In genomic region chr6:108563292-108563691, GRCh38 we compare ENCODE assay signal across 8 cellular contexts. TPM values are rescaled to one million over a fixed set of nuclear protein-coding genes. Genes with fewer than 3 reads are reported as not detected.
DNase-seq lines count a peak whose midpoint lies in the region; ATAC-seq and TF ChIP-seq lines count a peak whose summit lies in the region.
"Had no signal": no experiment of that assay in that cellular context is flagged by ENCODE, and none has a peak within 500 bp of the region (broad histone marks: within the 10 kb centered on the region; RNA-seq: fewer than 3 reads in every experiment).

No MANE protein-coding gene starts in this region.

- no peak overlapping the region for H4K91ac ChIP-seq in IMR-90 (ENCODE audit: insufficient read depth, low read depth, low read length)

- H2AK9ac ChIP-seq in IMR-90 (replicated peaks; ENCODE audit: low read depth, low read length, poor library complexity) = no peak overlapping the region

- H2AK5ac ChIP-seq in IMR-90 (ENCODE audit: low read depth, low read length) = no peak overlapping the region
- no peak overlapping the region for H2AK5ac ChIP-seq in mesendoderm (ENCODE audit: low read length)

- H2BK20ac ChIP-seq in IMR-90 (ENCODE audit: low read depth, low read length) = 0 out of 2 replicates have a peak overlapping the region, but pooled peaks have one; percentile 27

- H2BK120ac ChIP-seq in IMR-90 (ENCODE audit: low read depth, low read length) (peak overlapping the region; percentile 30; the same call in 1 of the 2 replicates), mesendoderm (ENCODE audit: low read depth, low read length) (no peak overlapping the region)

- H3K27me3 ChIP-seq in IMR-90 (ENCODE audit: control insufficient read depth, insufficient read depth, low read length) (no peaks in the 10 kb centered on the region), mesendoderm (ENCODE audit: insufficient read depth, low read length, poor library complexity) (no peaks in the 10 kb centered on the region), tibial nerve (no peaks in the 10 kb centered on the region)

- peaks cover 10% of the 10 kb centered on the region for H3K27me3 Mint-ChIP-seq in activated naive CD4-positive, alpha-beta T cell treated with anti-CD3 and anti-CD28 coated beads for 36 hours (ENCODE audit: low read depth)

- TF ChIP-seq CTCF in IMR-90 (conservative IDR thresholded peaks at IDR 0.05; ENCODE audit: low read depth, low read length) (no peak), cardiac fibroblast (IDR thresholded peaks at IDR 0.05; ENCODE audit: low read depth, low read length) (no peak), tibial nerve (IDR thresholded peaks at IDR 0.05) (no peak)

- 0 out of 3 replicates have a peak overlapping the region, but pooled peaks have one; percentile 47 for H2BK15ac ChIP-seq in IMR-90 (ENCODE audit: low read depth, low read length)
- H2BK15ac ChIP-seq in mesendoderm (replicated peaks; ENCODE audit: low read depth) = no peak overlapping the region

- no peak for TF ChIP-seq RAD21 in IMR-90 (IDR thresholded peaks at IDR 0.05; ENCODE audit: low read length)

- CTCF ChIA-PET in IMR-90 (lab: Yijun Ruan, JAX) = interaction anchor here (0.7 kb wide), 1 partner anchor 86 kb away, joined by 3 read pairs; no protein-coding TSS in a partner anchor
- CTCF ChIA-PET in activated naive CD4-positive, alpha-beta T cell treated with anti-CD3 and anti-CD28 coated beads for 36 hours (lab: Charles Lee) = interaction anchor here (1.9 kb wide), 1 partner anchor 21 kb away, joined by 5 read pairs; no protein-coding TSS in a partner anchor

- BruUV-seq in IMR-90 (replicated peaks; lab: Mats Ljungman, UMichigan) = no TSS peak

- peaks cover 45% of the 10 kb centered on the region for H3K4me1 Mint-ChIP-seq in activated naive CD4-positive, alpha-beta T cell treated with anti-CD3 and anti-CD28 coated beads for 36 hours (ENCODE audit: low read depth)

- ATAC-seq in IMR-90 (ENCODE audit: low read depth) = no peak

- H3K9me3 Mint-ChIP-seq in activated naive CD4-positive, alpha-beta T cell treated with anti-CD3 and anti-CD28 coated beads for 36 hours = no peaks in the 10 kb centered on the region

- dilution Hi-C loops in IMR-90 (cut with HindIII; ENCODE audit: low sequenced_read_pairs, unreplicated experiment) = no loop called here

- H3K4me3 ChIP-seq in IMR-90 (ENCODE audit: insufficient read depth, low read depth, low read length) (peak overlapping the region; percentile 78), cardiac fibroblast (replicated peaks in 1 of 2; ENCODE audit: low read depth in 2 of 2, low read length in 2 of 2) (peak overlapping the region; percentile 91 to 93), mesendoderm (ENCODE audit: low read length) (no peak overlapping the region), tibial nerve (peak overlapping the region; percentile 70 to 97 (median 83))

- peaks cover 4 to 44% of the 10 kb centered on the region in 2 experiments; a peak in 2 of 4 replicates for H3K79me1 ChIP-seq in IMR-90 (ENCODE audit: low read depth in 1 of 2, low read length in 2 of 2)
- H3K79me1 ChIP-seq in mesendoderm (ENCODE audit: low read length) = peaks cover 17% of the 10 kb centered on the region

- H3K36me3 ChIP-seq in IMR-90 (ENCODE audit: control insufficient read depth, insufficient read depth, low read length) (peaks cover 12% of the 10 kb centered on the region), mesendoderm (ENCODE audit: control insufficient read depth, insufficient read depth, low read length) (no peaks in the 10 kb centered on the region), tibial nerve (peaks cover 0 to 29% (median 3%) of the 10 kb centered on the region in 3 donors)

- peaks cover 14% of the 10 kb centered on the region for H3K4me1 ChIP-seq in IMR-90 (ENCODE audit: control insufficient read depth, insufficient read depth, low read length)
- H3K4me1 ChIP-seq in mesendoderm (ENCODE audit: control insufficient read depth, low read depth, low read length) = peaks cover 4% of the 10 kb centered on the region
- peaks cover 0 to 54% (median 43%) of the 10 kb centered on the region in 4 donors for H3K4me1 ChIP-seq in tibial nerve

- H3K9ac ChIP-seq in IMR-90 (ENCODE audit: low read depth, low read length) = peak overlapping the region; percentile 35; the same call in 1 of the 2 replicates
- no peak overlapping the region for H3K9ac ChIP-seq in mesendoderm (ENCODE audit: low read length)

- H3K27ac ChIP-seq in IMR-90 (ENCODE audit: insufficient read depth, low read length) (no peak overlapping the region), mesendoderm (ENCODE audit: low read depth, low read length) (no peak overlapping the region), tibial nerve (peak overlapping the region; percentile 95 to 100 (median 98))

- no peak overlapping the region for H3K56ac ChIP-seq in IMR-90 (ENCODE audit: extremely low read depth, insufficient read depth, low read length)
- H3K56ac ChIP-seq in mesendoderm (ENCODE audit: low read length) = no peak overlapping the region

- H3K27ac Mint-ChIP-seq in activated naive CD4-positive, alpha-beta T cell treated with anti-CD3 and anti-CD28 coated beads for 36 hours = no peak overlapping the region

- H3K9me1 ChIP-seq in IMR-90 (ENCODE audit: insufficient read depth, low read length) = peaks cover 8% of the 10 kb centered on the region

- intact Hi-C loops in IMR-90 (cut with micrococcal nuclease) = loop anchor here (2.0 to 5.0 kb wide), 2 partner anchors 94 to 109 kb away; no protein-coding TSS in a partner anchor
- intact Hi-C loops in activated naive CD4-positive, alpha-beta T cell treated with anti-CD3 and anti-CD28 coated beads for 36 hours (cut with micrococcal nuclease) = loop anchor here (10.0 kb wide), 1 partner anchor 838 kb away; no protein-coding TSS in a partner anchor

- H3K23ac ChIP-seq in IMR-90 (ENCODE audit: low read depth, low read length) (peak overlapping the region; percentile 83; the same call in 1 of the 2 replicates), mesendoderm (ENCODE audit: low read length) (no peak overlapping the region)

- DNase-seq in IMR-90 (no peak), cardiac fibroblast (ENCODE audit: low read depth in 2 of 2) (peak in 1 of 2 donors; percentile 30), mesendoderm (no peak), tibial nerve (ENCODE audit: low spot score in 2 of 2) (no peak), NCI-H526 (lab: John Stamatoyannopoulos, UW) (no peak), DMS79 (lab: John Stamatoyannopoulos, UW) (no peak)
- DNase-seq in activated naive CD4-positive, alpha-beta T cell treated with anti-CD3 and anti-CD28 coated beads for 36 hours = no peak
- DNase-seq: cortex of kidney had no signal

- H4K5ac ChIP-seq in IMR-90 (ENCODE audit: low read depth, low read length) (no peak overlapping the region), mesendoderm (ENCODE audit: low read length) (no peak overlapping the region)

- peaks cover 33% of the 10 kb centered on the region for H3K79me2 ChIP-seq in mesendoderm (ENCODE audit: control insufficient read depth, insufficient read depth, low read length)

- H3K4ac ChIP-seq in IMR-90 (ENCODE audit: low read depth, low read length) (no peak overlapping the region), mesendoderm (ENCODE audit: low read depth, low read length) (no peak overlapping the region)

- TF ChIP-seq POLR2A in IMR-90 (IDR thresholded peaks at IDR 0.05; ENCODE audit: low read depth, low read length) (no peak), tibial nerve (IDR thresholded peaks at IDR 0.05) (no peak)

- no peak for TF ChIP-seq EP300 in tibial nerve (IDR thresholded peaks at IDR 0.05)

- H3K14ac ChIP-seq in IMR-90 (replicated peaks; ENCODE audit: low read depth, low read length) = peak overlapping the region; percentile 46; the same call in 1 of the 2 replicates

- H3K9me3 ChIP-seq in IMR-90 (ENCODE audit: control insufficient read depth, insufficient read depth, low read length) (no peaks in the 10 kb centered on the region), tibial nerve (no peaks in the 10 kb centered on the region)

- H3K4me2 ChIP-seq in IMR-90 (ENCODE audit: low read depth, low read length) (peak overlapping the region; percentile 90), mesendoderm (ENCODE audit: low read length) (peak overlapping the region; percentile 23)

- WGBS in IMR-90 (ENCODE audit: extremely low coverage in 2 of 2, insufficient read length in 1 of 2), 2 experiments = no CpG with 5 or more reads among the region's 8 CpGs
- 100% methylated on average over 1 of the region's 8 CpGs for WGBS in mesendoderm (ENCODE audit: extremely low coverage, insufficient coverage, low lambda C conversion rate)
- WGBS in tibial nerve, 2 donors = 58 to 72% methylated on average over 8 of the region's 8 CpGs

- no peak overlapping the region for H4K8ac ChIP-seq in IMR-90 (ENCODE audit: low read depth in 2 of 2, low read length in 2 of 2)
- H4K8ac ChIP-seq in mesendoderm (ENCODE audit: low read depth, low read length) = no peak overlapping the region

- no peak overlapping the region for H3K4me3 Mint-ChIP-seq in activated naive CD4-positive, alpha-beta T cell treated with anti-CD3 and anti-CD28 coated beads for 36 hours

- H3K36me3 Mint-ChIP-seq in activated naive CD4-positive, alpha-beta T cell treated with anti-CD3 and anti-CD28 coated beads for 36 hours (ENCODE audit: low read depth) = peaks cover 5% of the 10 kb centered on the region

- POLR2A ChIA-PET in IMR-90 (lab: Charles Lee; ENCODE audit: unreplicated experiment) = no interaction called here

- H3K18ac ChIP-seq in IMR-90 (ENCODE audit: low read depth, low read length) = no peak overlapping the region
- no peak overlapping the region for H3K18ac ChIP-seq in mesendoderm (ENCODE audit: low read length)

- no peak overlapping the region for H2AFZ ChIP-seq in IMR-90 (replicated peaks; ENCODE audit: low read length, poor library complexity)

- in situ Hi-C loops in IMR-90 (cut with MboI; ENCODE audit: low sequenced_read_pairs) = no loop called here

- H4K20me1 ChIP-seq in IMR-90 (ENCODE audit: insufficient read depth, low read length) = peaks cover 45% of the 10 kb centered on the region

- H2BK5ac ChIP-seq in IMR-90 (ENCODE audit: low read depth, low read length, poor library complexity, severe bottlenecking) (peak overlapping the region; percentile 91), mesendoderm (ENCODE audit: low read length) (no peak overlapping the region)

TF ChIP-seq in IMR-90, 13 proteins besides CTCF, POLR2A, EP300 and RAD21 (continues in another document):
- no peak for TF ChIP-seq SMC3 (IDR thresholded peaks at IDR 0.05; ENCODE audit: low read depth, low read length)
- no peak for TF ChIP-seq BHLHE40 (IDR thresholded peaks at IDR 0.05; ENCODE audit: low read depth, low read length)
- TF ChIP-seq CHD1 (IDR thresholded peaks at IDR 0.05; ENCODE audit: low read depth, low read length) = no peak
- TF ChIP-seq FOS (IDR thresholded peaks at IDR 0.05; ENCODE audit: low read depth, low read length) = no peak
- no peak for TF ChIP-seq RCOR1 (IDR thresholded peaks at IDR 0.05; ENCODE audit: insufficient replicate concordance, low read length)

RNA-seq across cellular contexts. Expression of gene FOXO3, which starts 2.6 kb away (rescaled TPM):
- total RNA-seq in IMR-90 (2012; rRNA removed) (35.3 and 38.7 TPM in 2 replicates), tibial nerve (100 to 1,000 TPM; 146 to 200 (median 166) TPM)
- polyA plus RNA-seq in IMR-90 (2012; rRNA removed) = 17.5 and 19.1 TPM in 2 replicates
- 12.9 and 22.4 TPM in 2 replicates for polyA plus RNA-seq in IMR-90 (2012; cell fraction: cytosol; rRNA removed)
- 13.2 and 15.6 TPM in 2 replicates for polyA plus RNA-seq in IMR-90 (2012; cell fraction: nucleus; rRNA removed; ENCODE audit: low replicate concordance)
- 14.4 TPM for polyA plus RNA-seq in mesendoderm (2013, experiment 1 of 2)
- polyA plus RNA-seq in mesendoderm (2013, experiment 2 of 2) = 14.2 TPM
- total RNA-seq in activated naive CD4-positive, alpha-beta T cell treated with anti-CD3 and anti-CD28 coated beads for 36 hours = 1 to 10 TPM; 3.1 to 3.6 TPM

Comparison
In these comparisons a context has a peak if more than half of its experiments do, and no peak if none do; other contexts are left out.
1. H3K27ac ChIP-seq: peak in tibial nerve (4 of 4); none in IMR-90 (single experiment) and mesendoderm (single experiment).